ENCODE assay signal across 18 cellular contexts in genomic region chr9:97840521-97840920, GRCh38. TPM values are rescaled to one million over a fixed set of nuclear protein-coding genes. Genes with fewer than 3 reads are reported as not detected.
"Had no signal": no experiment of that assay in that cellular context is flagged by ENCODE, and none has a peak within 500 bp of the region (broad histone marks: within the 10 kb centered on the region; RNA-seq: fewer than 3 reads in every experiment).

No MANE protein-coding gene starts in this region.

- H3K27ac ChIP-seq: esophagus squamous epithelium, psoas muscle, spleen, stomach, testis, upper lobe of left lung had no signal

- H3K4me1 ChIP-seq: esophagus squamous epithelium, psoas muscle, spleen, stomach, testis, upper lobe of left lung had no signal

- H3K9me3 ChIP-seq: esophagus squamous epithelium, spleen, stomach, testis, upper lobe of left lung had no signal

- DNase-seq: activated CD4-positive, alpha-beta T cell treated with anti-CD3 and anti-CD28 coated beads, Interleukin-2, amount 50 U/mL, for 4 hours; activated CD4-positive, CD25-positive, alpha-beta regulatory T cell treated with anti-CD3 and anti-CD28 coated beads, Interleukin-2, amount 50 U/mL, for 72 hours; activated naive CD4-positive, alpha-beta T cell treated with Interleukin-2 at 50 U/mL for 16 hours; activated naive CD8-positive, alpha-beta T cell treated with anti-CD3 and anti-CD28 coated beads, Interleukin-2, amount 50 U/mL, for 24 hours; activated T-cell treated with anti-CD3 and anti-CD28 coated beads for 4 hours; cortex of kidney; effector CD4-positive, alpha-beta T cell; esophagus squamous epithelium; foreskin melanocyte; nephron progenitor cell; psoas muscle; spleen; stomach; testis; upper lobe of left lung had no signal

- ATAC-seq: activated naive CD8-positive, alpha-beta T cell treated with anti-CD3 and anti-CD28 coated beads, Interleukin-2, amount 50 U/mL, for 24 hours; psoas muscle; sciatic nerve had no signal

- H3K4me3 Mint-ChIP-seq: activated naive CD8-positive, alpha-beta T cell treated with anti-CD3 and anti-CD28 coated beads, Interleukin-2, amount 50 U/mL, for 24 hours; central memory CD8-positive, alpha-beta T cell; nephron progenitor cell had no signal

- H3K27me3 ChIP-seq: testis, upper lobe of left lung had no signal

- H3K9me3 Mint-ChIP-seq: activated naive CD8-positive, alpha-beta T cell treated with anti-CD3 and anti-CD28 coated beads, Interleukin-2, amount 50 U/mL, for 24 hours; central memory CD8-positive, alpha-beta T cell had no signal

- H3K27ac Mint-ChIP-seq: activated naive CD8-positive, alpha-beta T cell treated with anti-CD3 and anti-CD28 coated beads, Interleukin-2, amount 50 U/mL, for 24 hours; nephron progenitor cell had no signal

- H3K4me1 Mint-ChIP-seq: activated naive CD8-positive, alpha-beta T cell treated with anti-CD3 and anti-CD28 coated beads, Interleukin-2, amount 50 U/mL, for 24 hours; central memory CD8-positive, alpha-beta T cell; nephron progenitor cell had no signal

- H3K4me3 ChIP-seq: esophagus squamous epithelium, psoas muscle, spleen, stomach, testis, upper lobe of left lung had no signal

- H3K36me3 ChIP-seq: esophagus squamous epithelium, spleen, stomach, upper lobe of left lung had no signal

RNA-seq across cellular contexts. Expression of gene FOXE1, which starts 12.5 kb away (rescaled TPM):
- total RNA-seq: osteoblast, psoas muscle, sciatic nerve, spleen had no signal
- polyA plus RNA-seq: psoas muscle had no signal
